22 cellular contexts compared by ENCODE assay signal in the genomic region with DNA sequence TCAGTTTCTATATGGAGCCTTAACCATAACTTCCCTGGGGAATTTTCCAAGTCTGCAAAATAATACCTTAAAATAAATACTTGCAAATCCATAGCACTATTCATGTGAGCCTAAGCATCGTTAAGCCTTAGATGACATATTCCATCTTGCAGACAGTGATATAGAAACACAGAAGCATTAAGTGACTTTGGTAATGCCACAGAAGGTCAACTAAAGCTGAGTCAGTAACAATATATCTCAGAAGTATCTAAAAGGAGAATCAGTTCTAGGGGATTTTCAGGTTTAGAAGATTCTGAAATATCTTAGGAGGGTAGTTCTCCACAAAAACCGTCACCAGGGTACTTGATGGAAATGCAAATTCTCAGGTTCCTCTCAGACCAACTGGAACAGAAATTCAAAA.
DNase-seq lines count a peak whose midpoint lies in the region; ATAC-seq, FAIRE-seq and TF ChIP-seq lines count a peak whose summit lies in the region.
"Had no signal": no experiment of that assay in that cellular context is flagged by ENCODE, and none has a peak within 500 bp of the region (broad histone marks: within the 10 kb centered on the region; RNA-seq: fewer than 3 reads in every experiment).

No MANE protein-coding gene starts in this region.

- H3K4me3 ChIP-seq in GM12865 (ENCODE audit: low read depth, low read length) = no peak overlapping the region
- H3K4me3 ChIP-seq in gastroesophageal sphincter = no peak overlapping the region
- H3K4me3 ChIP-seq: BLaER1, K562 had no signal

- DNase-seq in GM12865 (ENCODE audit: low read depth) (peak; percentile 10), G401 (ENCODE audit: low spot score) (no peak), mesothelial cell of epicardium (ENCODE audit: low spot score in 2 of 2, unreplicated experiment in 2 of 2) (no peak), left lobe of liver (ENCODE audit: low spot score) (no peak)
- DNase-seq: 8988T; CD4-positive, alpha-beta memory T cell; DMS153; DMS79; GF-D8; H9; IMR-90 had no signal

- no peaks in the 10 kb centered on the region for H3K36me3 ChIP-seq in gastroesophageal sphincter
- H3K36me3 ChIP-seq: BLaER1 had no signal

- ATAC-seq in HG02610 (IDR thresholded peaks at IDR 0.05; ENCODE audit: unreplicated experiment) (peak; percentile 79), gastroesophageal sphincter (no peak), left lobe of liver (no peak)
- ATAC-seq in stimulated activated memory B cell treated with anti-CD40 and anti-IgM and Interleukin-4, amounts not matched to agents 10 μg/mL and 1 μg/mL and 100 μg/mL, for 72 hours = peak; percentile 59
- ATAC-seq: K562 had no signal

- no peaks in the 10 kb centered on the region for H3K4me1 ChIP-seq in gastroesophageal sphincter
- H3K4me1 ChIP-seq: BLaER1 had no signal

- H3K9me3 ChIP-seq in gastroesophageal sphincter = no peaks in the 10 kb centered on the region
- H3K9me3 ChIP-seq: BLaER1 had no signal

- peak; percentile 93 for FAIRE-seq in TTC549 (lab: Jason Lieb, UNC)
- FAIRE-seq: GM12891, GM19239, H1, HTR-8/SVneo, K562 had no signal

- no peak overlapping the region for H3K27ac Mint-ChIP-seq in stimulated activated memory B cell treated with anti-CD40 and anti-IgM and Interleukin-4, amounts not matched to agents 10 μg/mL and 1 μg/mL and 100 μg/mL, for 72 hours
- no peak overlapping the region for H3K27ac Mint-ChIP-seq in mesothelial cell of epicardium
- H3K27ac Mint-ChIP-seq: CD14-positive monocyte; CD4-positive, alpha-beta memory T cell; H9 had no signal

- H3K9me3 Mint-ChIP-seq in stimulated activated memory B cell treated with anti-CD40 and anti-IgM and Interleukin-4, amounts not matched to agents 10 μg/mL and 1 μg/mL and 100 μg/mL, for 72 hours = peaks cover 3% of the 10 kb centered on the region
- H3K9me3 Mint-ChIP-seq in mesothelial cell of epicardium = peaks cover 7% of the 10 kb centered on the region
- H3K9me3 Mint-ChIP-seq: CD4-positive, alpha-beta memory T cell; H9 had no signal

- in situ Hi-C loops in G401 (cut with HindIII; ENCODE audit: low sequenced_read_pairs) = no loop called here

- H3K36me3 Mint-ChIP-seq in stimulated activated memory B cell treated with anti-CD40 and anti-IgM and Interleukin-4, amounts not matched to agents 10 μg/mL and 1 μg/mL and 100 μg/mL, for 72 hours = no peaks in the 10 kb centered on the region
- H3K36me3 Mint-ChIP-seq in mesothelial cell of epicardium = no peaks in the 10 kb centered on the region
- H3K36me3 Mint-ChIP-seq: CD14-positive monocyte; CD4-positive, alpha-beta memory T cell had no signal

- H3K27me3 Mint-ChIP-seq in stimulated activated memory B cell treated with anti-CD40 and anti-IgM and Interleukin-4, amounts not matched to agents 10 μg/mL and 1 μg/mL and 100 μg/mL, for 72 hours = peaks cover 7% of the 10 kb centered on the region
- H3K27me3 Mint-ChIP-seq in mesothelial cell of epicardium (ENCODE audit: low read depth) = no peaks in the 10 kb centered on the region

- no peak for TF ChIP-seq EP300 in gastroesophageal sphincter (IDR thresholded peaks at IDR 0.05)

- no peak overlapping the region for H3K4me3 Mint-ChIP-seq in stimulated activated memory B cell treated with anti-CD40 and anti-IgM and Interleukin-4, amounts not matched to agents 10 μg/mL and 1 μg/mL and 100 μg/mL, for 72 hours
- H3K4me3 Mint-ChIP-seq in mesothelial cell of epicardium = no peak overlapping the region
- H3K4me3 Mint-ChIP-seq: CD14-positive monocyte; CD4-positive, alpha-beta memory T cell; H9 had no signal

- WGBS in gastroesophageal sphincter (ENCODE audit: low coverage in 1 of 2), 2 donors = 60 to 90% methylated on average over 1 to 2 of the region's 2 CpGs

- H3K27ac ChIP-seq in gastroesophageal sphincter = no peak overlapping the region
- H3K27ac ChIP-seq: BLaER1 had no signal

- no peak for TF ChIP-seq CTCF in GM12865 (IDR thresholded peaks at IDR 0.05; ENCODE audit: insufficient read depth, low read depth, low read length, missing control alignments)
- no peak for TF ChIP-seq CTCF in mesothelial cell of epicardium (IDR thresholded peaks at IDR 0.05; ENCODE audit: unreplicated experiment)
- TF ChIP-seq CTCF in gastroesophageal sphincter (IDR thresholded peaks at IDR 0.05) = no peak

- H3K4me1 Mint-ChIP-seq in stimulated activated memory B cell treated with anti-CD40 and anti-IgM and Interleukin-4, amounts not matched to agents 10 μg/mL and 1 μg/mL and 100 μg/mL, for 72 hours = no peaks in the 10 kb centered on the region
- no peaks in the 10 kb centered on the region for H3K4me1 Mint-ChIP-seq in mesothelial cell of epicardium
- H3K4me1 Mint-ChIP-seq: CD14-positive monocyte; CD4-positive, alpha-beta memory T cell had no signal

- H3K27me3 ChIP-seq in gastroesophageal sphincter = no peaks in the 10 kb centered on the region
- H3K27me3 ChIP-seq: BLaER1 had no signal

- TF ChIP-seq POLR2A in gastroesophageal sphincter (IDR thresholded peaks at IDR 0.05) = no peak

Comparison
In these comparisons a context has a peak if more than half of its experiments do, and no peak if none do; other contexts are left out.
1. ATAC-seq: peak in HG02610 (single experiment) and stimulated activated memory B cell treated with anti-CD40 and anti-IgM and Interleukin-4, amounts not matched to agents 10 μg/mL and 1 μg/mL and 100 μg/mL, for 72 hours (single experiment); none in gastroesophageal sphincter (single experiment) and left lobe of liver (single experiment).